In genomic region chr10:133527779-133528271, GRCh38 we compare ENCODE assay signal across 2 cellular contexts.
TF ChIP-seq lines count a peak whose summit lies in the region.

No MANE protein-coding gene starts in this region.

TF ChIP-seq in GM23338, 12 proteins besides CTCF, POLR2A, EP300 and RAD21:
- TF ChIP-seq EZH2 (IDR thresholded peaks at IDR 0.05; ENCODE audit: low read depth, unreplicated experiment) (peak; percentile 58), CREB1 (CRISPR knock-in tag; IDR thresholded peaks at IDR 0.05; ENCODE audit: low read depth) (no peak)

TF ChIP-seq in endothelial cell of umbilical vein, 7 proteins besides CTCF, POLR2A, EP300 and RAD21:
- TF ChIP-seq EZH2 (IDR thresholded peaks at IDR 0.05; ENCODE audit: borderline replicate concordance, low read depth, low read length, severe bottlenecking) (peak; percentile 16), JUN (IDR thresholded peaks at IDR 0.05; ENCODE audit: borderline replicate concordance, insufficient read depth, insufficient read length, low read depth) (no peak), POLR2AphosphoS5 (IDR thresholded peaks at IDR 0.05; ENCODE audit: insufficient read depth, low read depth, low read length) (no peak)
TF ChIP-seq in endothelial cell of umbilical vein: peak in this region for 1.
